Comparison of ENCODE assay signal across 8 cellular contexts in genomic region chr9:86946712-86947145, GRCh38. TPM values are rescaled to one million over a fixed set of nuclear protein-coding genes. Genes with fewer than 3 reads are reported as not detected.
DNase-seq lines count a peak whose midpoint lies in the region; ATAC-seq, FAIRE-seq and TF ChIP-seq lines count a peak whose summit lies in the region.

No MANE protein-coding gene starts in this region.

- H3K79me2 ChIP-seq in K562 (ENCODE audit: control insufficient read depth, insufficient read depth, low read length) = no peaks in the 10 kb centered on the region

- H4K20me1 ChIP-seq in K562 (replicated peaks; ENCODE audit: control insufficient read depth, insufficient read depth, low read length) = no peaks in the 10 kb centered on the region

- H2AFZ ChIP-seq in K562 (ENCODE audit: low read depth, low read length) = no peak overlapping the region

- no peak overlapping the region for H3K9ac ChIP-seq in K562 (ENCODE audit: insufficient read depth in 1 of 2, low read depth in 2 of 2, low read length in 2 of 2)

- H3K9me1 ChIP-seq in K562 (ENCODE audit: control insufficient read depth, insufficient read depth, low read length) = no peaks in the 10 kb centered on the region

- H3K36me3 ChIP-seq in Panc1 (ENCODE audit: control insufficient read depth, insufficient read depth, low read length) (no peaks in the 10 kb centered on the region), K562 (ENCODE audit: control insufficient read depth, insufficient read depth, low read length) (no peaks in the 10 kb centered on the region)

- H3K9me3 ChIP-seq in Panc1 (ENCODE audit: control insufficient read depth, insufficient read depth, low read depth, low read length) (no peaks in the 10 kb centered on the region), K562 (replicated peaks; ENCODE audit: control insufficient read depth, insufficient read depth, low read depth, low read length) (no peaks in the 10 kb centered on the region)

- CTCF ChIA-PET in Panc1 (lab: Charles Lee) = no interaction called here
- CTCF ChIA-PET in K562 (lab: Yijun Ruan, JAX; ENCODE audit: low intra/inter-chr PET ratio) = no interaction called here

- BruUV-seq in Panc1 (replicated peaks; lab: Mats Ljungman, UMichigan) (no TSS peak), K562 (replicated peaks; lab: Mats Ljungman, UMichigan) (no TSS peak)

- DNase-seq in ELF-1 (ENCODE audit: low read depth, low spot score) (peak; percentile 59), Panc1 (ENCODE audit: low read depth, low spot score) (no peak), K562 (ENCODE audit: extremely low read depth in 1 of 4, low spot score in 3 of 4) (peak in 1 of 4 experiments; percentile 6), inferior parietal cortex (ENCODE audit: extremely low spot score) (peak; percentile 29), DMS153 (lab: John Stamatoyannopoulos, UW) (no peak), NCI-H510A treated with DMSO at 0.1 percent for 48 hours (lab: John Stamatoyannopoulos, UW) (no peak)
- peak; percentile 15 for DNase-seq in stimulated activated CD4-positive, alpha-beta T cell treated with anti-CD3 and anti-CD28 coated beads, Interleukin-1b, Interleukin-23, amount 100 ng/mL, for 48 hours

- H3K4me1 ChIP-seq in Panc1 (ENCODE audit: control insufficient read depth, insufficient read depth, low read length) = no peaks in the 10 kb centered on the region
- H3K4me1 ChIP-seq in K562 (replicated peaks in 1 of 2; ENCODE audit: control insufficient read depth in 2 of 2, insufficient read depth in 2 of 2, low read length in 2 of 2) = peaks cover 0 to 9% of the 10 kb centered on the region in 2 experiments; a peak in 2 of 5 replicates

- H3K4me3 ChIP-seq in Panc1 (ENCODE audit: low read depth in 2 of 2, low read length in 2 of 2) (peak overlapping the region; percentile 49 to 52), K562 (0 out of 2 replicates have a peak overlapping the region, but pooled peaks have one; percentile 29)

- TF ChIP-seq EP300 in K562 (IDR thresholded peaks at IDR 0.05; ENCODE audit: low read length) = no peak

- WGBS in K562 (ENCODE audit: insufficient coverage, low coverage, missing lambda C conversion rate) = no CpG with 5 or more reads among the region's 52 CpGs

- in situ Hi-C loops in Panc1 (cut with HindIII; ENCODE audit: low pct_unique_long_range_greater_than_20kb, low sequenced_read_pairs) = no loop called here
- in situ Hi-C loops in K562 (cut with MboI) = no loop called here

- no peak for TF ChIP-seq POLR2A in K562 (conservative IDR thresholded peaks at IDR 0.05)

- no peak for FAIRE-seq in K562 (lab: Jason Lieb, UNC)

- H3K4me2 ChIP-seq in K562 (ENCODE audit: insufficient read depth, low read length) = no peak overlapping the region

- TF ChIP-seq RAD21 in K562 (CRISPR knock-in tag; conservative IDR thresholded peaks at IDR 0.05 in 1 of 2, IDR thresholded peaks at IDR 0.05 in 1 of 2) = no peak

- H3K27me3 ChIP-seq in Panc1 (ENCODE audit: control insufficient read depth, insufficient read depth, low read length) (peaks cover 12% of the 10 kb centered on the region), K562 (ENCODE audit: control insufficient read depth in 2 of 2, insufficient read depth in 2 of 2, low read length in 2 of 2) (no peaks in the 10 kb centered on the region)

- intact Hi-C loops in Panc1 (cut with micrococcal nuclease; ENCODE audit: unreplicated experiment) (loop anchor here (5.0 to 10.0 kb wide), 2 partner anchors 378 to 459 kb away; no protein-coding TSS in a partner anchor), K562 (cut with micrococcal nuclease) (no loop called here)

- ATAC-seq in HG02642 (IDR thresholded peaks at IDR 0.05; ENCODE audit: poor library complexity, unreplicated experiment) (peak; percentile 14), Panc1 (peak; percentile 39; the same call in 1 of the 2 replicates), K562 (no peak)

- no peak for TF ChIP-seq CTCF in Panc1 (IDR thresholded peaks at IDR 0.05)
- no peak for TF ChIP-seq CTCF in K562 (IDR thresholded peaks at IDR 0.05 in 2 of 3, conservative IDR thresholded peaks at IDR 0.05 in 1 of 3; ENCODE audit: insufficient read depth in 2 of 3, low read depth in 1 of 3, low read length in 3 of 3)

- POLR2A ChIA-PET in Panc1 (lab: Charles Lee) = no interaction called here
- POLR2A ChIA-PET in K562 (lab: Yijun Ruan, JAX) = no interaction called here

- no peak overlapping the region for H3K27ac ChIP-seq in Panc1 (ENCODE audit: low read length)
- H3K27ac ChIP-seq in K562 (ENCODE audit: extremely low read depth, low read depth, low read length) = no peak overlapping the region

TF ChIP-seq in K562, 482 proteins besides CTCF, POLR2A, EP300 and RAD21:
- no peak for TF ChIP-seq PHB2 (IDR thresholded peaks at IDR 0.05; ENCODE audit: low read depth)
- TF ChIP-seq ZNF253 (CRISPR knock-in tag; conservative IDR thresholded peaks at IDR 0.05) = no peak
- TF ChIP-seq BACH1 (tag; IDR thresholded peaks at IDR 0.05) = no peak
- TF ChIP-seq TAF7 (tag; IDR thresholded peaks at IDR 0.05) = no peak
- no peak for TF ChIP-seq CREM (IDR thresholded peaks at IDR 0.05; ENCODE audit: low read depth)
- TF ChIP-seq PHF20 (IDR thresholded peaks at IDR 0.05; ENCODE audit: partially characterized antibody) = no peak
- TF ChIP-seq SMARCA5 (IDR thresholded peaks at IDR 0.05) = no peak
- TF ChIP-seq TOE1 (IDR thresholded peaks at IDR 0.05; ENCODE audit: borderline replicate concordance) = no peak
- no peak for TF ChIP-seq TOE1 (CRISPR knock-in tag; IDR thresholded peaks at IDR 0.05; ENCODE audit: borderline replicate concordance, low read depth)
- TF ChIP-seq TGIF2 (CRISPR knock-in tag; IDR thresholded peaks at IDR 0.05) = no peak
- TF ChIP-seq GTF2A2 (tag; IDR thresholded peaks at IDR 0.05) = no peak
TF ChIP-seq in K562: peak in this region for 0.

RNA-seq across cellular contexts. Expression of gene GAS1, which starts 0.6 kb away (rescaled TPM):
- total RNA-seq in Panc1 (2021; ENCODE audit: unreplicated experiment) = 0.13 TPM
- polyA plus RNA-seq in Panc1 (2012; ENCODE audit: insufficient read length) = not detected
- total RNA-seq in K562 (2011; cell fraction: chromatin; rRNA removed; ENCODE audit: low replicate concordance) = not detected in 2 replicates
- total RNA-seq in K562 (2011; cell fraction: nucleolus; rRNA removed) = not detected in 2 replicates
- total RNA-seq in K562 (2011; cell fraction: nucleoplasm; rRNA removed) = not detected in 2 replicates
- total RNA-seq in K562 (2014; rRNA removed) = 0.08 and 0.09 TPM in 2 replicates
- not detected in 2 replicates for total RNA-seq in K562 (2014; rRNA removed; fragmentation: Illumina TruSeq; extraction: Trizol)
- not detected in 2 replicates for total RNA-seq in K562 (2015; rRNA removed; fragmentation: Illumina TruSeq; extraction: Trizol)
- 0.07 TPM in 1 of 2 replicates, not detected in the other for total RNA-seq in K562 (2021)
- not detected in 2 replicates for polyA plus RNA-seq in K562 (2011; rRNA removed)
- 0.01 and 0.04 TPM in 2 replicates for polyA plus RNA-seq in K562 (2011; cell fraction: cytosol; rRNA removed)
- polyA plus RNA-seq in K562 (2011; cell fraction: nucleus; rRNA removed) = 0.06 TPM in 1 of 2 replicates, not detected in the other
- polyA plus RNA-seq in K562 (2012) = 0.03 TPM in 2 replicates
- polyA plus RNA-seq in K562 (2014; fragmentation: Illumina TruSeq; extraction: Trizol) = not detected in 2 replicates
- polyA plus RNA-seq in K562 (2014; fragmentation: Nextera tagmentation; extraction: Ambion mirVana) = not detected
- not detected in 2 replicates for polyA plus RNA-seq in K562 (2014; rRNA removed)
- not detected in 2 replicates for polyA minus RNA-seq in K562 (2011; rRNA and poly(A)+ RNA removed)
- polyA minus RNA-seq in K562 (2011; cell fraction: cytosol; rRNA and poly(A)+ RNA removed) = 0.57 and 0.64 TPM in 2 replicates
- polyA minus RNA-seq in K562 (2011; cell fraction: nucleus; rRNA and poly(A)+ RNA removed) = 0.11 and 0.13 TPM in 2 replicates

Comparison
In these comparisons a context has a peak if more than half of its experiments do, and no peak if none do; other contexts are left out.
1. DNase-seq: peak in ELF-1 (single experiment), inferior parietal cortex (single experiment) and stimulated activated CD4-positive, alpha-beta T cell treated with anti-CD3 and anti-CD28 coated beads, Interleukin-1b, Interleukin-23, amount 100 ng/mL, for 48 hours (single experiment); none in Panc1 (single experiment), DMS153 (single experiment) and NCI-H510A treated with DMSO at 0.1 percent for 48 hours (single experiment).